In genomic region chr1:187114788-187115187, GRCh38 we compare ENCODE assay signal across 3 cellular contexts.
TF ChIP-seq lines count a peak whose summit lies in the region.

No MANE protein-coding gene starts in this region.

TF ChIP-seq in HepG2, 621 proteins besides CTCF, POLR2A, EP300 and RAD21:
- TF ChIP-seq ATF7 (IDR thresholded peaks at IDR 0.05) = peak; percentile 84
- TF ChIP-seq ATF7 (CRISPR knock-in tag; IDR thresholded peaks at IDR 0.05) = no peak
- TF ChIP-seq, protein P1, sequence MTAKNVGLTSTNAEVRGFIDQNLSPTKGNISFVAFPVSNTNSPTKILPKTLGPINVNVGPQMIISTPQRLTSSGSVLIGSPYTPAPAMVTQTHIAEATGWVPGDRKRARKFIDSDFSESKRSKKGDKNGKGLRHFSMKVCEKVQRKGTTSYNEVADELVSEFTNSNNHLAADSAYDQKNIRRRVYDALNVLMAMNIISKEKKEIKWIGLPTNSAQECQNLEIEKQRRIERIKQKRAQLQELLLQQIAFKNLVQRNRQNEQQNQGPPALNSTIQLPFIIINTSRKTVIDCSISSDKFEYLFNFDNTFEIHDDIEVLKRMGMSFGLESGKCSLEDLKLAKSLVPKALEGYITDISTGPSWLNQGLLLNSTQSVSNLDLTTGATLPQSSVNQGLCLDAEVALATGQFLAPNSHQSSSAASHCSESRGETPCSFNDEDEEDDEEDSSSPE (CRISPR knock-in tag; IDR thresholded peaks at IDR 0.05) = no peak
- no peak for TF ChIP-seq GTF3A (CRISPR knock-in tag; conservative IDR thresholded peaks at IDR 0.05)
- no peak for TF ChIP-seq MED8 (CRISPR knock-in tag; IDR thresholded peaks at IDR 0.05; ENCODE audit: insufficient replicate concordance)
- TF ChIP-seq, protein P2, sequence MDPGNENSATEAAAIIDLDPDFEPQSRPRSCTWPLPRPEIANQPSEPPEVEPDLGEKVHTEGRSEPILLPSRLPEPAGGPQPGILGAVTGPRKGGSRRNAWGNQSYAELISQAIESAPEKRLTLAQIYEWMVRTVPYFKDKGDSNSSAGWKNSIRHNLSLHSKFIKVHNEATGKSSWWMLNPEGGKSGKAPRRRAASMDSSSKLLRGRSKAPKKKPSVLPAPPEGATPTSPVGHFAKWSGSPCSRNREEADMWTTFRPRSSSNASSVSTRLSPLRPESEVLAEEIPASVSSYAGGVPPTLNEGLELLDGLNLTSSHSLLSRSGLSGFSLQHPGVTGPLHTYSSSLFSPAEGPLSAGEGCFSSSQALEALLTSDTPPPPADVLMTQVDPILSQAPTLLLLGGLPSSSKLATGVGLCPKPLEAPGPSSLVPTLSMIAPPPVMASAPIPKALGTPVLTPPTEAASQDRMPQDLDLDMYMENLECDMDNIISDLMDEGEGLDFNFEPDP (CRISPR knock-in tag; conservative IDR thresholded peaks at IDR 0.05) = no peak
- peak; percentile 65 for TF ChIP-seq CREB1 (IDR thresholded peaks at IDR 0.05)
- no peak for TF ChIP-seq CREB1 (CRISPR knock-in tag; IDR thresholded peaks at IDR 0.05)
- no peak for TF ChIP-seq GZF1 (CRISPR knock-in tag; IDR thresholded peaks at IDR 0.05)

TF ChIP-seq in IMR-90, 13 proteins besides CTCF, POLR2A, EP300 and RAD21:
- TF ChIP-seq, protein P3, sequence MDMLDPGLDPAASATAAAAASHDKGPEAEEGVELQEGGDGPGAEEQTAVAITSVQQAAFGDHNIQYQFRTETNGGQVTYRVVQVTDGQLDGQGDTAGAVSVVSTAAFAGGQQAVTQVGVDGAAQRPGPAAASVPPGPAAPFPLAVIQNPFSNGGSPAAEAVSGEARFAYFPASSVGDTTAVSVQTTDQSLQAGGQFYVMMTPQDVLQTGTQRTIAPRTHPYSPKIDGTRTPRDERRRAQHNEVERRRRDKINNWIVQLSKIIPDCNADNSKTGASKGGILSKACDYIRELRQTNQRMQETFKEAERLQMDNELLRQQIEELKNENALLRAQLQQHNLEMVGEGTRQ (IDR thresholded peaks at IDR 0.05; ENCODE audit: low read depth, low read length) = no peak
- peak; percentile 52; the same call in 1 of the 2 replicates for TF ChIP-seq CEBPB (IDR thresholded peaks at IDR 0.05; ENCODE audit: low read depth, low read length)
TF ChIP-seq in IMR-90: peak in this region for 1.

TF ChIP-seq in K562, 482 proteins besides CTCF, POLR2A, EP300 and RAD21:
- TF ChIP-seq MTA3 (IDR thresholded peaks at IDR 0.05; ENCODE audit: borderline replicate concordance) (no peak), HDAC3 (IDR thresholded peaks at IDR 0.05; ENCODE audit: borderline replicate concordance, partially characterized antibody) (no peak), CEBPG (CRISPR knock-in tag; IDR thresholded peaks at IDR 0.05) (no peak), CEBPG (tag; conservative IDR thresholded peaks at IDR 0.05 in 1 of 2, IDR thresholded peaks at IDR 0.05 in 1 of 2) (peak; percentile 29 to 45; a peak in 2 of 4 replicates), NFIX (CRISPR knock-in tag; IDR thresholded peaks at IDR 0.05; ENCODE audit: low read depth) (no peak), ZZZ3 (IDR thresholded peaks at IDR 0.05) (no peak), CEBPB (tag; IDR thresholded peaks at IDR 0.05) (peak; percentile 31; the same call in 1 of the 2 replicates), ZNF224 (CRISPR knock-in tag; IDR thresholded peaks at IDR 0.05) (no peak)
- TF ChIP-seq, protein P4, sequence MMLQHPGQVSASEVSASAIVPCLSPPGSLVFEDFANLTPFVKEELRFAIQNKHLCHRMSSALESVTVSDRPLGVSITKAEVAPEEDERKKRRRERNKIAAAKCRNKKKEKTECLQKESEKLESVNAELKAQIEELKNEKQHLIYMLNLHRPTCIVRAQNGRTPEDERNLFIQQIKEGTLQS (IDR thresholded peaks at IDR 0.05) = peak; percentile 51
- TF ChIP-seq, protein P4 (CRISPR knock-in tag; conservative IDR thresholded peaks at IDR 0.05) = no peak
TF ChIP-seq in K562: peak in this region for 3.
